Comparison of ENCODE assay signal across 12 cellular contexts in the genomic region with DNA sequence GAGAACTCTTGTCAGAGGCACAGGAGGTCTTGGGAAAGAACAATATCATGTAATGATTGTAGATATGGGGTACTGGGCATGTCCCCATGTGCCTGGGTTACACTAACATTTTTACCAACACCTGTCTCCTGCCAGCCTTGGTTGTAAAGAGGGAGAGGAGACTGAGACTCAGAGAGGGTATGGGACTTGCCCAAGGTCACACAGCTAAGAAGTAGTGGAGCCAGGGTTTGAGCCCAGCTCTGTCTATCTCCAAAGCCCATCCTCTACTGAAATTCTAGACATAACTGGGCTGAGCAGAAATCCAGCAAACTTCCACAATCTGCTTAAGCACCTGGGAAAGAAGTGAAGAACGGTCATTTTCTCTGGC. TPM values are rescaled to one million over a fixed set of nuclear protein-coding genes. Genes with fewer than 3 reads are reported as not detected.
DNase-seq lines count a peak whose midpoint lies in the region; ATAC-seq, FAIRE-seq and TF ChIP-seq lines count a peak whose summit lies in the region.
"Had no signal": no experiment of that assay in that cellular context is flagged by ENCODE, and none has a peak within 500 bp of the region (broad histone marks: within the 10 kb centered on the region; RNA-seq: fewer than 3 reads in every experiment).

No MANE protein-coding gene starts in this region.

- no peak for FAIRE-seq in kidney (lab: Jason Lieb, UNC)

- peaks cover 1 to 4% of the 10 kb centered on the region in 2 donors for H3K36me3 Mint-ChIP-seq in activated T-cell treated with anti-CD3 and anti-CD28 coated beads, Interleukin-2, amount 50 U/mL, for 72 hours (ENCODE audit: insufficient read depth in 2 of 2)
- peaks cover 5% of the 10 kb centered on the region for H3K36me3 Mint-ChIP-seq in T-helper 2 cell treated with Interferon-gamma antibody and Interleukin-4, amounts not matched to agents 5 μg/mL and 100 μg/mL, for 36 hours (ENCODE audit: low read depth)

- TF ChIP-seq EP300 in SK-N-SH (IDR thresholded peaks at IDR 0.05; ENCODE audit: borderline replicate concordance in 1 of 2, low read depth in 1 of 2, low read length in 1 of 2) = no peak

- H3K9me3 Mint-ChIP-seq in activated T-cell treated with anti-CD3 and anti-CD28 coated beads, Interleukin-2, amount 50 U/mL, for 72 hours = no peaks in the 10 kb centered on the region
- no peaks in the 10 kb centered on the region for H3K9me3 Mint-ChIP-seq in T-helper 2 cell treated with Interferon-gamma antibody and Interleukin-4, amounts not matched to agents 5 μg/mL and 100 μg/mL, for 36 hours

- CTCF ChIA-PET in SK-N-SH (lab: Yijun Ruan, JAX) = no interaction called here

- no peaks in the 10 kb centered on the region for H3K79me2 ChIP-seq in SK-N-SH (ENCODE audit: insufficient read depth)

- H3K9me3 ChIP-seq in kidney (ENCODE audit: control insufficient read depth in 1 of 2, low read length in 2 of 2) (no peaks in the 10 kb centered on the region), thymus (ENCODE audit: control insufficient read depth) (no peaks in the 10 kb centered on the region), SK-N-SH (no peaks in the 10 kb centered on the region)
- H3K9me3 ChIP-seq: uterus had no signal

- peaks cover 16% of the 10 kb centered on the region for H3F3A ChIP-seq in SK-N-SH (replicated peaks; ENCODE audit: insufficient read depth)

- H3K4me3 Mint-ChIP-seq in activated T-cell treated with anti-CD3 and anti-CD28 coated beads, Interleukin-2, amount 50 U/mL, for 72 hours = peak overlapping the region; percentile 81 to 87
- H3K4me3 Mint-ChIP-seq in T-helper 2 cell treated with Interferon-gamma antibody and Interleukin-4, amounts not matched to agents 5 μg/mL and 100 μg/mL, for 36 hours = peak overlapping the region; percentile 80

- DNase-seq in activated T-cell treated with anti-CD3 and anti-CD28 coated beads, Interleukin-2, amount 50 U/mL, for 72 hours = no peak
- DNase-seq in activated T-cell treated with anti-CD3 and anti-CD28 coated beads, Interleukin-2, amount 50 U/mL, for 1 hour = no peak
- no peak for DNase-seq in T-helper 2 cell treated with Interferon-gamma antibody and Interleukin-4, amounts not matched to agents 5 μg/mL and 100 μg/mL, for 36 hours (ENCODE audit: low spot score)
- DNase-seq in kidney (peak; percentile 10), GF-D8 (lab: John Stamatoyannopoulos, UW) (no peak), SK-N-SH (no peak), NCI-H2196 (lab: John Stamatoyannopoulos, UW; ENCODE audit: unreplicated experiment) (no peak)
- DNase-seq: foreskin melanocyte, midbrain, SW 1271, uterus had no signal

- WGBS in thymus = 94% methylated on average over 1 of the region's 1 CpG
- 100% methylated on average over 1 of the region's 1 CpG for WGBS in SK-N-SH (ENCODE audit: low lambda C conversion rate)

- intact Hi-C loops in kidney (cut with DNase I) = no loop called here

- H3K36me3 ChIP-seq in kidney (ENCODE audit: control insufficient read depth in 1 of 2, insufficient read depth in 2 of 2, low read length in 2 of 2) (no peaks in the 10 kb centered on the region), thymus (ENCODE audit: control insufficient read depth, insufficient read depth) (no peaks in the 10 kb centered on the region), SK-N-SH (replicated peaks in 1 of 2; ENCODE audit: control insufficient read depth in 1 of 2, insufficient read depth in 2 of 2, low read length in 1 of 2) (no peaks in the 10 kb centered on the region)
- H3K36me3 ChIP-seq: uterus had no signal

- no peak for ATAC-seq in activated T-cell treated with anti-CD3 and anti-CD28 coated beads, Interleukin-2, amount 50 U/mL, for 72 hours (replicated peaks in 1 of 2)

- peaks cover 54% of the 10 kb centered on the region for H3K4me1 Mint-ChIP-seq in activated T-cell treated with anti-CD3 and anti-CD28 coated beads, Interleukin-2, amount 50 U/mL, for 72 hours (ENCODE audit: low read depth)
- H3K4me1 Mint-ChIP-seq in T-helper 2 cell treated with Interferon-gamma antibody and Interleukin-4, amounts not matched to agents 5 μg/mL and 100 μg/mL, for 36 hours (ENCODE audit: low read depth) = peaks cover 29% of the 10 kb centered on the region

- H3K4me1 ChIP-seq in kidney (ENCODE audit: control insufficient read depth in 1 of 2, insufficient read depth in 1 of 2, low read depth in 1 of 2, low read length in 2 of 2) (peaks cover 0 to 10% of the 10 kb centered on the region in 2 donors), thymus (ENCODE audit: control insufficient read depth, insufficient read depth, low read length) (peaks cover 17% of the 10 kb centered on the region), SK-N-SH (ENCODE audit: control insufficient read depth in 1 of 2, insufficient read depth in 2 of 2, low read depth in 1 of 2, low read length in 1 of 2) (peaks cover 0 to 8% of the 10 kb centered on the region in 2 experiments; a peak in 1 of 4 replicates)

- peak overlapping the region; percentile 93 for H3K27ac Mint-ChIP-seq in activated T-cell treated with anti-CD3 and anti-CD28 coated beads, Interleukin-2, amount 50 U/mL, for 72 hours
- H3K27ac Mint-ChIP-seq in T-helper 2 cell treated with Interferon-gamma antibody and Interleukin-4, amounts not matched to agents 5 μg/mL and 100 μg/mL, for 36 hours = peak overlapping the region; percentile 82

- no peaks in the 10 kb centered on the region for H3K9me2 ChIP-seq in SK-N-SH

- no peaks in the 10 kb centered on the region for H3K27me3 Mint-ChIP-seq in activated T-cell treated with anti-CD3 and anti-CD28 coated beads, Interleukin-2, amount 50 U/mL, for 72 hours (ENCODE audit: low read depth)
- no peaks in the 10 kb centered on the region for H3K27me3 Mint-ChIP-seq in T-helper 2 cell treated with Interferon-gamma antibody and Interleukin-4, amounts not matched to agents 5 μg/mL and 100 μg/mL, for 36 hours (ENCODE audit: low read depth)

- no peak overlapping the region for H3K4me3 ChIP-seq in kidney (ENCODE audit: low read length in 2 of 2)
- H3K4me3 ChIP-seq in thymus (ENCODE audit: low read length) = peak overlapping the region; percentile 61
- H3K4me3 ChIP-seq in SK-N-SH (ENCODE audit: low read depth in 2 of 2, low read length in 1 of 2) = no peak overlapping the region
- H3K4me3 ChIP-seq: uterus had no signal

- TF ChIP-seq RAD21 in SK-N-SH (IDR thresholded peaks at IDR 0.05; ENCODE audit: low read length) = no peak

- H3K27ac ChIP-seq in kidney (ENCODE audit: low read depth in 2 of 2, low read length in 2 of 2) (no peak overlapping the region), thymus (ENCODE audit: low read depth) (peak overlapping the region; percentile 89), SK-N-SH (ENCODE audit: low read depth in 2 of 2, low read length in 1 of 2) (no peak overlapping the region)
- H3K27ac ChIP-seq: uterus had no signal

- H2AFZ ChIP-seq in SK-N-SH (ENCODE audit: low read depth) = no peak overlapping the region

- no peak overlapping the region for H3K9ac ChIP-seq in kidney (ENCODE audit: low read length in 2 of 2)
- H3K9ac ChIP-seq in SK-N-SH = no peak overlapping the region

- H4K20me1 ChIP-seq in SK-N-SH (ENCODE audit: insufficient read depth) = no peaks in the 10 kb centered on the region

- H3K27me3 ChIP-seq in thymus (ENCODE audit: control insufficient read depth, insufficient read depth) = no peaks in the 10 kb centered on the region
- H3K27me3 ChIP-seq in SK-N-SH (ENCODE audit: insufficient read depth) = no peaks in the 10 kb centered on the region
- H3K27me3 ChIP-seq: uterus had no signal

- POLR2A ChIA-PET in SK-N-SH (lab: Yijun Ruan, JAX) = no interaction called here

- TF ChIP-seq CTCF in kidney (IDR thresholded peaks at IDR 0.05; ENCODE audit: borderline replicate concordance, extremely low read depth, insufficient read depth) (no peak), SK-N-SH (IDR thresholded peaks at IDR 0.05) (no peak)

- H3K4me2 ChIP-seq in SK-N-SH = no peak overlapping the region

TF ChIP-seq in SK-N-SH, 30 proteins besides CTCF, POLR2A, EP300 and RAD21 (continues in another document):
- TF ChIP-seq EZH2phosphoT487 (IDR thresholded peaks at IDR 0.05; ENCODE audit: borderline replicate concordance, low read depth) (no peak), RFX5 (IDR thresholded peaks at IDR 0.05; ENCODE audit: low read length) (no peak), FOXJ3 (CRISPR knock-in tag; IDR thresholded peaks at IDR 0.05) (no peak)
- TF ChIP-seq, protein P1, sequence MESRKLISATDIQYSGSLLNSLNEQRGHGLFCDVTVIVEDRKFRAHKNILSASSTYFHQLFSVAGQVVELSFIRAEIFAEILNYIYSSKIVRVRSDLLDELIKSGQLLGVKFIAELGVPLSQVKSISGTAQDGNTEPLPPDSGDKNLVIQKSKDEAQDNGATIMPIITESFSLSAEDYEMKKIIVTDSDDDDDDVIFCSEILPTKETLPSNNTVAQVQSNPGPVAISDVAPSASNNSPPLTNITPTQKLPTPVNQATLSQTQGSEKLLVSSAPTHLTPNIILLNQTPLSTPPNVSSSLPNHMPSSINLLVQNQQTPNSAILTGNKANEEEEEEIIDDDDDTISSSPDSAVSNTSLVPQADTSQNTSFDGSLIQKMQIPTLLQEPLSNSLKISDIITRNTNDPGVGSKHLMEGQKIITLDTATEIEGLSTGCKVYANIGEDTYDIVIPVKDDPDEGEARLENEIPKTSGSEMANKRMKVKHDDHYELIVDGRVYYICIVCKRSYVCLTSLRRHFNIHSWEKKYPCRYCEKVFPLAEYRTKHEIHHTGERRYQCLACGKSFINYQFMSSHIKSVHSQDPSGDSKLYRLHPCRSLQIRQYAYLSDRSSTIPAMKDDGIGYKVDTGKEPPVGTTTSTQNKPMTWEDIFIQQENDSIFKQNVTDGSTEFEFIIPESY (IDR thresholded peaks at IDR 0.05; ENCODE audit: borderline replicate concordance, low read depth) = no peak

RNA-seq across cellular contexts. Expression of a gene that starts 2.6 kb away (rescaled TPM):
- 10 to 100 TPM; 26.0 to 81.0 TPM for total RNA-seq in activated T-cell treated with anti-CD3 and anti-CD28 coated beads, Interleukin-2, amount 50 U/mL, for 72 hours
- 47.2 TPM for total RNA-seq in kidney
- 5.2 TPM for polyA plus RNA-seq in kidney (ENCODE audit: insufficient read depth, low read depth, low replicate concordance)
- 64.4 TPM for polyA plus RNA-seq in thymus
- 4.1 and 4.9 TPM in 2 replicates for polyA plus RNA-seq in SK-N-SH (2012; rRNA removed)
- polyA plus RNA-seq in SK-N-SH (2012; cell fraction: cytosol; rRNA removed) = 2.2 and 3.0 TPM in 2 replicates
- 5.5 and 6.4 TPM in 2 replicates for polyA plus RNA-seq in SK-N-SH (2012; cell fraction: nucleus; rRNA removed)

RNA-seq across cellular contexts. Expression of a gene that starts 39.1 kb away (rescaled TPM):
- 10 to 100 TPM; 58.4 to 59.0 TPM for total RNA-seq in activated T-cell treated with anti-CD3 and anti-CD28 coated beads, Interleukin-2, amount 50 U/mL, for 72 hours
- total RNA-seq in kidney = 38.6 TPM
- polyA plus RNA-seq in kidney (ENCODE audit: insufficient read depth, low read depth, low replicate concordance) = 21.8 TPM
- 39.7 TPM for polyA plus RNA-seq in thymus
- 41.8 and 55.4 TPM in 2 replicates for polyA plus RNA-seq in SK-N-SH (2012; rRNA removed)
- 46.2 and 58.1 TPM in 2 replicates for polyA plus RNA-seq in SK-N-SH (2012; cell fraction: cytosol; rRNA removed)
- polyA plus RNA-seq in SK-N-SH (2012; cell fraction: nucleus; rRNA removed) = 15.8 and 32.2 TPM in 2 replicates

RNA-seq across cellular contexts. Expression of a gene that starts 44.7 kb away (rescaled TPM):
- 10 to 100 TPM; 84.7 to 96.1 TPM for total RNA-seq in activated T-cell treated with anti-CD3 and anti-CD28 coated beads, Interleukin-2, amount 50 U/mL, for 72 hours
- total RNA-seq in kidney = 36.0 TPM
- polyA plus RNA-seq in kidney (ENCODE audit: insufficient read depth, low read depth, low replicate concordance) (32.6 TPM), thymus (52.9 TPM), SK-N-SH (2012; rRNA removed) (39.8 and 39.9 TPM in 2 replicates)
- 39.9 and 41.1 TPM in 2 replicates for polyA plus RNA-seq in SK-N-SH (2012; cell fraction: cytosol; rRNA removed)
- 14.9 and 26.1 TPM in 2 replicates for polyA plus RNA-seq in SK-N-SH (2012; cell fraction: nucleus; rRNA removed)
